Comparison of ENCODE assay signal across 22 cellular contexts in genomic region chr3:25911525-25912295, GRCh38.
DNase-seq lines count a peak whose midpoint lies in the region; ATAC-seq, FAIRE-seq and TF ChIP-seq lines count a peak whose summit lies in the region.
"Had no signal": no experiment of that assay in that cellular context is flagged by ENCODE, and none has a peak within 500 bp of the region (broad histone marks: within the 10 kb centered on the region; RNA-seq: fewer than 3 reads in every experiment).

No MANE protein-coding gene starts in this region.

- TF ChIP-seq POLR2A in HepG2 (IDR thresholded peaks at IDR 0.05; ENCODE audit: insufficient read depth in 1 of 2, low read depth in 2 of 2, low read length in 2 of 2) = no peak

- H3K4me3 ChIP-seq in Loucy (ENCODE audit: low read length, poor library complexity, severe bottlenecking) (no peak overlapping the region), OCI-LY7 (ENCODE audit: low read depth, low read length, poor library complexity, severe bottlenecking) (no peak overlapping the region), HepG2 (replicated peaks in 1 of 3; ENCODE audit: insufficient read depth in 1 of 3, low read depth in 2 of 3, low read length in 3 of 3) (no peak overlapping the region)
- H3K4me3 ChIP-seq: adrenal gland, body of pancreas, HAP-1, skin epidermis, vagina had no signal

- FAIRE-seq in HepG2 (lab: Jason Lieb, UNC) = no peak
- FAIRE-seq: keratinocyte, RCC 7860 had no signal

- peaks cover 17% of the 10 kb centered on the region for H3K4me1 Mint-ChIP-seq in activated CD4-positive, alpha-beta T cell treated with anti-CD3 and anti-CD28 coated beads, Interleukin-2, amount 10 ng/mL, durations not matched to agents 7 days and 5 days
- peaks cover 13% of the 10 kb centered on the region for H3K4me1 Mint-ChIP-seq in activated CD4-positive, alpha-beta memory T cell treated with anti-CD3 and anti-CD28 coated beads for 36 hours (ENCODE audit: low read depth)
- H3K4me1 Mint-ChIP-seq in natural killer cell = peaks cover 32 to 33% of the 10 kb centered on the region in 2 donors
- H3K4me1 Mint-ChIP-seq: naive B cell had no signal

- 17% methylated on average over 7 of the region's 7 CpGs for WGBS in HepG2 (ENCODE audit: low lambda C conversion rate)

- no peaks in the 10 kb centered on the region for H3K9me3 ChIP-seq in Loucy (ENCODE audit: insufficient read depth, low read depth, low read length)
- no peaks in the 10 kb centered on the region for H3K9me3 ChIP-seq in OCI-LY7 (ENCODE audit: low read length)
- no peaks in the 10 kb centered on the region for H3K9me3 ChIP-seq in HepG2 (ENCODE audit: low read length)
- H3K9me3 ChIP-seq: adrenal gland, body of pancreas, HAP-1, vagina had no signal

- no peak overlapping the region for H3K4me2 ChIP-seq in Loucy (ENCODE audit: low read depth, low read length, poor library complexity, severe bottlenecking)
- H3K4me2 ChIP-seq in OCI-LY7 (ENCODE audit: low read length) = no peak overlapping the region
- H3K4me2 ChIP-seq in HepG2 (ENCODE audit: low read depth, low read length) = no peak overlapping the region

- H2AFZ ChIP-seq in Loucy (ENCODE audit: low read length) (peak overlapping the region; percentile 9), OCI-LY7 (ENCODE audit: low read length) (no peak overlapping the region), HepG2 (ENCODE audit: low read length) (no peak overlapping the region)

- H3K4me3 Mint-ChIP-seq in activated CD4-positive, alpha-beta T cell treated with anti-CD3 and anti-CD28 coated beads, Interleukin-2, amount 10 ng/mL, durations not matched to agents 7 days and 5 days = no peak overlapping the region
- no peak overlapping the region for H3K4me3 Mint-ChIP-seq in activated CD4-positive, alpha-beta memory T cell treated with anti-CD3 and anti-CD28 coated beads for 36 hours
- H3K4me3 Mint-ChIP-seq in natural killer cell = peak overlapping the region; percentile 72
- H3K4me3 Mint-ChIP-seq: naive B cell; stimulated activated naive CD8-positive, alpha-beta T cell treated with anti-CD3 and anti-CD28 coated beads, Interleukin-15, amount 100 ng/mL, for 72 hours had no signal

- peaks cover 12% of the 10 kb centered on the region for H3K27me3 Mint-ChIP-seq in activated CD4-positive, alpha-beta T cell treated with anti-CD3 and anti-CD28 coated beads, Interleukin-2, amount 10 ng/mL, durations not matched to agents 7 days and 5 days
- H3K27me3 Mint-ChIP-seq in activated CD4-positive, alpha-beta memory T cell treated with anti-CD3 and anti-CD28 coated beads for 36 hours = no peaks in the 10 kb centered on the region
- peaks cover 0 to 3% of the 10 kb centered on the region in 2 donors for H3K27me3 Mint-ChIP-seq in natural killer cell (ENCODE audit: low read depth in 2 of 2)
- H3K27me3 Mint-ChIP-seq: naive B cell had no signal

- ATAC-seq in natural killer cell (peak; percentile 81 to 84 (median 82)), HepG2 (no peak)
- ATAC-seq: body of pancreas, left ventricle myocardium superior had no signal

- peak; percentile 48 for DNase-seq in activated CD4-positive, alpha-beta T cell treated with anti-CD3 and anti-CD28 coated beads, Interleukin-2, amount 10 ng/mL, durations not matched to agents 7 days and 5 days
- no peak for DNase-seq in activated CD4-positive, alpha-beta T cell treated with anti-CD3 and anti-CD28 coated beads, Interleukin-2, amount 50 U/mL, for 4 hours
- DNase-seq in activated CD4-positive, alpha-beta memory T cell treated with anti-CD3 and anti-CD28 coated beads for 36 hours = peak; percentile 13
- DNase-seq in natural killer cell (no peak), OCI-LY7 (ENCODE audit: low spot score) (no peak), NCI-H1105 (lab: John Stamatoyannopoulos, UW) (no peak), HepG2 (ENCODE audit: low spot score) (no peak)
- DNase-seq: COR-L47, left ventricle myocardium superior, NCI-H2029, NCI-H2227 treated with DMSO at 0.1 percent for 48 hours, SIG-M5 had no signal

- H3K4me1 ChIP-seq in Loucy (ENCODE audit: insufficient read depth, low read length, poor library complexity, severe bottlenecking) = peaks cover 13% of the 10 kb centered on the region
- H3K4me1 ChIP-seq in OCI-LY7 (ENCODE audit: insufficient read depth, low read length, poor library complexity, severe bottlenecking) = no peaks in the 10 kb centered on the region
- no peaks in the 10 kb centered on the region for H3K4me1 ChIP-seq in HepG2 (ENCODE audit: insufficient read depth, low read length)
- H3K4me1 ChIP-seq: adrenal gland, body of pancreas, HAP-1, vagina had no signal

- H3K27ac Mint-ChIP-seq in activated CD4-positive, alpha-beta T cell treated with anti-CD3 and anti-CD28 coated beads, Interleukin-2, amount 10 ng/mL, durations not matched to agents 7 days and 5 days = peak overlapping the region; percentile 82
- H3K27ac Mint-ChIP-seq in activated CD4-positive, alpha-beta memory T cell treated with anti-CD3 and anti-CD28 coated beads for 36 hours = peak overlapping the region; percentile 25
- peak overlapping the region; percentile 95 to 98 for H3K27ac Mint-ChIP-seq in natural killer cell
- H3K27ac Mint-ChIP-seq: naive B cell; stimulated activated naive CD8-positive, alpha-beta T cell treated with anti-CD3 and anti-CD28 coated beads, Interleukin-15, amount 100 ng/mL, for 72 hours had no signal

- no peaks in the 10 kb centered on the region for H3K9me2 ChIP-seq in Loucy (replicated peaks; ENCODE audit: low read depth, low read length)
- H3K9me2 ChIP-seq in OCI-LY7 (ENCODE audit: insufficient read depth, low read length) = no peaks in the 10 kb centered on the region

- no TSS peak for BruUV-seq in OCI-LY7 (replicated peaks; lab: Mats Ljungman, UMichigan)
- no TSS peak for BruUV-seq in HepG2 (replicated peaks; lab: Mats Ljungman, UMichigan)

- CTCF ChIA-PET in activated CD4-positive, alpha-beta T cell treated with anti-CD3 and anti-CD28 coated beads, Interleukin-2, amount 10 ng/mL, durations not matched to agents 7 days and 5 days (lab: Charles Lee) = no interaction called here
- CTCF ChIA-PET in activated CD4-positive, alpha-beta memory T cell treated with anti-CD3 and anti-CD28 coated beads for 36 hours (lab: Charles Lee) = interaction anchor here (0.8 to 1.6 kb wide), 4 partner anchors 8 to 264 kb away, joined by 3 to 10 read pairs (median 3); no protein-coding TSS in a partner anchor
- CTCF ChIA-PET in OCI-LY7 (lab: Charles Lee; ENCODE audit: unreplicated experiment) = no interaction called here
- CTCF ChIA-PET in HepG2 (lab: Yijun Ruan, JAX; ENCODE audit: low intra/inter-chr PET ratio, low total read pairs) = no interaction called here

- H3K27ac ChIP-seq in OCI-LY7 (ENCODE audit: low read depth, low read length, poor library complexity, severe bottlenecking) = no peak overlapping the region
- H3K27ac ChIP-seq in HepG2 (ENCODE audit: extremely low read length, insufficient read depth, low read length) = no peak overlapping the region
- H3K27ac ChIP-seq: adrenal gland, body of pancreas, skin epidermis, vagina had no signal

- no peaks in the 10 kb centered on the region for H3K9me3 Mint-ChIP-seq in activated CD4-positive, alpha-beta T cell treated with anti-CD3 and anti-CD28 coated beads, Interleukin-2, amount 10 ng/mL, durations not matched to agents 7 days and 5 days
- H3K9me3 Mint-ChIP-seq in activated CD4-positive, alpha-beta memory T cell treated with anti-CD3 and anti-CD28 coated beads for 36 hours = no peaks in the 10 kb centered on the region
- no peaks in the 10 kb centered on the region for H3K9me3 Mint-ChIP-seq in natural killer cell
- H3K9me3 Mint-ChIP-seq: naive B cell; stimulated activated naive CD8-positive, alpha-beta T cell treated with anti-CD3 and anti-CD28 coated beads, Interleukin-15, amount 100 ng/mL, for 72 hours had no signal

- no peaks in the 10 kb centered on the region for H3K36me3 Mint-ChIP-seq in activated CD4-positive, alpha-beta T cell treated with anti-CD3 and anti-CD28 coated beads, Interleukin-2, amount 10 ng/mL, durations not matched to agents 7 days and 5 days (ENCODE audit: low read depth)
- H3K36me3 Mint-ChIP-seq in activated CD4-positive, alpha-beta memory T cell treated with anti-CD3 and anti-CD28 coated beads for 36 hours = no peaks in the 10 kb centered on the region
- no peaks in the 10 kb centered on the region for H3K36me3 Mint-ChIP-seq in natural killer cell
- H3K36me3 Mint-ChIP-seq: naive B cell had no signal

- in situ Hi-C loops in HepG2 (cut with HindIII; ENCODE audit: extremely low pct_ligation_motif_present, low pct_unique_long_range_greater_than_20kb) = no loop called here

- POLR2A ChIA-PET in activated CD4-positive, alpha-beta T cell treated with anti-CD3 and anti-CD28 coated beads, Interleukin-2, amount 10 ng/mL, durations not matched to agents 7 days and 5 days (lab: Charles Lee) = no interaction called here
- POLR2A ChIA-PET in activated CD4-positive, alpha-beta memory T cell treated with anti-CD3 and anti-CD28 coated beads for 36 hours (lab: Charles Lee) = no interaction called here
- POLR2A ChIA-PET in OCI-LY7 (lab: Charles Lee) (no interaction called here), HepG2 (lab: Yijun Ruan, JAX) (no interaction called here)

- no peaks in the 10 kb centered on the region for H3K79me2 ChIP-seq in Loucy (ENCODE audit: insufficient read depth, low read length)
- H3K79me2 ChIP-seq in OCI-LY7 (ENCODE audit: insufficient read depth, low read depth, low read length) = no peaks in the 10 kb centered on the region
- no peaks in the 10 kb centered on the region for H3K79me2 ChIP-seq in HepG2 (ENCODE audit: insufficient read depth, low read length)

- H4K20me1 ChIP-seq in Loucy (ENCODE audit: insufficient read depth, low read length, poor library complexity, severe bottlenecking) = no peaks in the 10 kb centered on the region
- no peaks in the 10 kb centered on the region for H4K20me1 ChIP-seq in OCI-LY7 (ENCODE audit: insufficient read depth, low read length)
- H4K20me1 ChIP-seq in HepG2 (ENCODE audit: insufficient read depth, low read length) = no peaks in the 10 kb centered on the region

- TF ChIP-seq CTCF in Loucy (conservative IDR thresholded peaks at IDR 0.05; ENCODE audit: low read length) (no peak), natural killer cell (IDR thresholded peaks at IDR 0.05) (no peak), OCI-LY7 (conservative IDR thresholded peaks at IDR 0.05; ENCODE audit: low read length) (no peak), HepG2 (CRISPR knock-in tag; IDR thresholded peaks at IDR 0.05) (no peak)

- H3F3A ChIP-seq in Loucy (ENCODE audit: low read depth) = no peaks in the 10 kb centered on the region

- intact Hi-C loops in activated CD4-positive, alpha-beta memory T cell treated with anti-CD3 and anti-CD28 coated beads for 36 hours (cut with micrococcal nuclease) = no loop called here
- intact Hi-C loops in natural killer cell (cut with micrococcal nuclease) = loop anchor here (1.0 to 5.0 kb wide), 2 partner anchors 124 to 263 kb away; no protein-coding TSS in a partner anchor
- intact Hi-C loops in OCI-LY7 (cut with micrococcal nuclease; ENCODE audit: unreplicated experiment) = no loop called here
- intact Hi-C loops in HepG2 (cut with micrococcal nuclease; ENCODE audit: unreplicated experiment) = no loop called here

- no peaks in the 10 kb centered on the region for H3K36me3 ChIP-seq in Loucy (ENCODE audit: insufficient read depth, low read length)
- no peaks in the 10 kb centered on the region for H3K36me3 ChIP-seq in OCI-LY7 (ENCODE audit: insufficient read depth, low read length)
- no peaks in the 10 kb centered on the region for H3K36me3 ChIP-seq in HepG2 (replicated peaks in 1 of 2; ENCODE audit: control insufficient read depth in 1 of 2, insufficient read depth in 2 of 2, low read length in 2 of 2)
- H3K36me3 ChIP-seq: adrenal gland, HAP-1, vagina had no signal

- no peak for TF ChIP-seq EP300 in HepG2 (IDR thresholded peaks at IDR 0.05; ENCODE audit: low read depth in 2 of 2, low read length in 2 of 2)
- no peak for TF ChIP-seq EP300 in HepG2 (CRISPR knock-in tag; IDR thresholded peaks at IDR 0.05; ENCODE audit: borderline replicate concordance)

- H3K9ac ChIP-seq in Loucy (ENCODE audit: low read depth, low read length, poor library complexity, severe bottlenecking) (no peak overlapping the region), HepG2 (ENCODE audit: insufficient read depth, low read depth, low read length) (no peak overlapping the region)

- H3K27me3 ChIP-seq in Loucy (ENCODE audit: insufficient read depth, low read length, poor library complexity, severe bottlenecking) = no peaks in the 10 kb centered on the region
- no peaks in the 10 kb centered on the region for H3K27me3 ChIP-seq in HepG2 (ENCODE audit: control insufficient read depth in 1 of 2, insufficient read depth in 2 of 2, low read length in 2 of 2)
- H3K27me3 ChIP-seq: adrenal gland, body of pancreas, vagina had no signal

- no peak for TF ChIP-seq RAD21 in HepG2 (CRISPR knock-in tag; IDR thresholded peaks at IDR 0.05)

Comparison
In these comparisons a context has a peak if more than half of its experiments do, and no peak if none do; other contexts are left out.
1. DNase-seq: peak in activated CD4-positive, alpha-beta T cell treated with anti-CD3 and anti-CD28 coated beads, Interleukin-2, amount 10 ng/mL, durations not matched to agents 7 days and 5 days (single experiment) and activated CD4-positive, alpha-beta memory T cell treated with anti-CD3 and anti-CD28 coated beads for 36 hours (single experiment); none in activated CD4-positive, alpha-beta T cell treated with anti-CD3 and anti-CD28 coated beads, Interleukin-2, amount 50 U/mL, for 4 hours (0 of 2), natural killer cell (single experiment), OCI-LY7 (single experiment), NCI-H1105 (single experiment) and HepG2 (single experiment).
2. H3K27ac Mint-ChIP-seq: peak in every context shown above with its lines; median percentile 96 in natural killer cell; 82 in activated CD4-positive, alpha-beta T cell treated with anti-CD3 and anti-CD28 coated beads, Interleukin-2, amount 10 ng/mL, durations not matched to agents 7 days and 5 days; 25 in activated CD4-positive, alpha-beta memory T cell treated with anti-CD3 and anti-CD28 coated beads for 36 hours.